In the genomic region with DNA sequence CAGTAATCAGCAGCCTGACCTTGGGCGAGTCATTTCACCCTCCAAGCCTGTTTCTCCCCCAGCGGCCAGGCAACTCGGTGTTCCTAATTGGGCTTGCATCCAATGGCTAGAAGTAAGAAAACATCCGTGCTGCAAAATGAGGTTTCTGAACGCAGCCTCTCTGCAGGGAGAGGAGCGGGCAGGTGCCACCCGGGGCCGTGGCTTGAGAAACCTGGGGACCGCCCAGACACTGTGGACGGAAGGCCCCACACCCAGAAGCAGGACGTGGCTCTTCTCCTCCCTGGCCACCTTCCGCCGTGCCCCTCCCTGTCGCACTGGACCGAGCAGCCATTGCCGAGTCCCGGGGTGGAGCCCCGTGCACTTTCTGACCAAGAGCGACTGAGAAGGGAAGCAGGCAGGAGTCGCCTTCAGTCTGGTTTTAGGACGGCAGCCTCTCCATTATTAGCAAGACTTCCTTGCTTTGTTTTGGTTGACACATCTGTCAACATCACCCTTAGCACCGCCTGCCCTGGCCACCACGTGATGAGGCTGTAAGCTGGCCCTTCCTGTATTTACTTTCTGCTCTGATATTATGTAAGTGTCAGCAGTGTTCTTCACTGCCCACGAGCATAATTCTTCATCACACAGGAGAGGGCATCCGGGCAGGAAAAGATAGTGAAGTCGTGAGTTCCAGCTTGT, we compare ENCODE assay signal across 1 cellular context.
TF ChIP-seq lines count a peak whose summit lies in the region.

No MANE protein-coding gene starts in this region.

TF ChIP-seq in HepG2, 621 proteins besides CTCF, POLR2A, EP300 and RAD21 (continued from another document and continues in another):
- TF ChIP-seq ZNF574 (CRISPR knock-in tag; IDR thresholded peaks at IDR 0.05): peak; percentile 46
- no peak for TF ChIP-seq ZNF460 (CRISPR knock-in tag; IDR thresholded peaks at IDR 0.05; ENCODE audit: borderline replicate concordance)
- TF ChIP-seq, protein P1, sequence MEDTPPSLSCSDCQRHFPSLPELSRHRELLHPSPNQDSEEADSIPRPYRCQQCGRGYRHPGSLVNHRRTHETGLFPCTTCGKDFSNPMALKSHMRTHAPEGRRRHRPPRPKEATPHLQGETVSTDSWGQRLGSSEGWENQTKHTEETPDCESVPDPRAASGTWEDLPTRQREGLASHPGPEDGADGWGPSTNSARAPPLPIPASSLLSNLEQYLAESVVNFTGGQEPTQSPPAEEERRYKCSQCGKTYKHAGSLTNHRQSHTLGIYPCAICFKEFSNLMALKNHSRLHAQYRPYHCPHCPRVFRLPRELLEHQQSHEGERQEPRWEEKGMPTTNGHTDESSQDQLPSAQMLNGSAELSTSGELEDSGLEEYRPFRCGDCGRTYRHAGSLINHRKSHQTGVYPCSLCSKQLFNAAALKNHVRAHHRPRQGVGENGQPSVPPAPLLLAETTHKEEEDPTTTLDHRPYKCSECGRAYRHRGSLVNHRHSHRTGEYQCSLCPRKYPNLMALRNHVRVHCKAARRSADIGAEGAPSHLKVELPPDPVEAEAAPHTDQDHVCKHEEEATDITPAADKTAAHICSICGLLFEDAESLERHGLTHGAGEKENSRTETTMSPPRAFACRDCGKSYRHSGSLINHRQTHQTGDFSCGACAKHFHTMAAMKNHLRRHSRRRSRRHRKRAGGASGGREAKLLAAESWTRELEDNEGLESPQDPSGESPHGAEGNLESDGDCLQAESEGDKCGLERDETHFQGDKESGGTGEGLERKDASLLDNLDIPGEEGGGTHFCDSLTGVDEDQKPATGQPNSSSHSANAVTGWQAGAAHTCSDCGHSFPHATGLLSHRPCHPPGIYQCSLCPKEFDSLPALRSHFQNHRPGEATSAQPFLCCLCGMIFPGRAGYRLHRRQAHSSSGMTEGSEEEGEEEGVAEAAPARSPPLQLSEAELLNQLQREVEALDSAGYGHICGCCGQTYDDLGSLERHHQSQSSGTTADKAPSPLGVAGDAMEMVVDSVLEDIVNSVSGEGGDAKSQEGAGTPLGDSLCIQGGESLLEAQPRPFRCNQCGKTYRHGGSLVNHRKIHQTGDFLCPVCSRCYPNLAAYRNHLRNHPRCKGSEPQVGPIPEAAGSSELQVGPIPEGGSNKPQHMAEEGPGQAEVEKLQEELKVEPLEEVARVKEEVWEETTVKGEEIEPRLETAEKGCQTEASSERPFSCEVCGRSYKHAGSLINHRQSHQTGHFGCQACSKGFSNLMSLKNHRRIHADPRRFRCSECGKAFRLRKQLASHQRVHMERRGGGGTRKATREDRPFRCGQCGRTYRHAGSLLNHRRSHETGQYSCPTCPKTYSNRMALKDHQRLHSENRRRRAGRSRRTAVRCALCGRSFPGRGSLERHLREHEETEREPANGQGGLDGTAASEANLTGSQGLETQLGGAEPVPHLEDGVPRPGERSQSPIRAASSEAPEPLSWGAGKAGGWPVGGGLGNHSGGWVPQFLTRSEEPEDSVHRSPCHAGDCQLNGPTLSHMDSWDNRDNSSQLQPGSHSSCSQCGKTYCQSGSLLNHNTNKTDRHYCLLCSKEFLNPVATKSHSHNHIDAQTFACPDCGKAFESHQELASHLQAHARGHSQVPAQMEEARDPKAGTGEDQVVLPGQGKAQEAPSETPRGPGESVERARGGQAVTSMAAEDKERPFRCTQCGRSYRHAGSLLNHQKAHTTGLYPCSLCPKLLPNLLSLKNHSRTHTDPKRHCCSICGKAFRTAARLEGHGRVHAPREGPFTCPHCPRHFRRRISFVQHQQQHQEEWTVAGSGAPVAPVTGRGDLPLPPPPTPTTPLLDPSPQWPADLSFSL (CRISPR knock-in tag; IDR thresholded peaks at IDR 0.05): no peak
- no peak; the same call in 1 of the 2 replicates for TF ChIP-seq ARHGAP35 (CRISPR knock-in tag; IDR thresholded peaks at IDR 0.05; ENCODE audit: borderline replicate concordance)
- no peak; the same call in 1 of the 2 replicates for TF ChIP-seq ATF6 (CRISPR knock-in tag; conservative IDR thresholded peaks at IDR 0.05)
- 0 out of 2 replicates have a peak, but pooled peaks have one; percentile 3 for TF ChIP-seq KLF13 (CRISPR knock-in tag; IDR thresholded peaks at IDR 0.05)
- TF ChIP-seq ZNF569 (CRISPR knock-in tag; IDR thresholded peaks at IDR 0.05; ENCODE audit: borderline replicate concordance): 0 out of 2 replicates have a peak, but pooled peaks have one; percentile 43
- no peak for TF ChIP-seq ZNF446 (CRISPR knock-in tag; IDR thresholded peaks at IDR 0.05)
- TF ChIP-seq ZNF709 (CRISPR knock-in tag; IDR thresholded peaks at IDR 0.05): peak; percentile 88; the same call in 1 of the 2 replicates
- TF ChIP-seq, protein P2, sequence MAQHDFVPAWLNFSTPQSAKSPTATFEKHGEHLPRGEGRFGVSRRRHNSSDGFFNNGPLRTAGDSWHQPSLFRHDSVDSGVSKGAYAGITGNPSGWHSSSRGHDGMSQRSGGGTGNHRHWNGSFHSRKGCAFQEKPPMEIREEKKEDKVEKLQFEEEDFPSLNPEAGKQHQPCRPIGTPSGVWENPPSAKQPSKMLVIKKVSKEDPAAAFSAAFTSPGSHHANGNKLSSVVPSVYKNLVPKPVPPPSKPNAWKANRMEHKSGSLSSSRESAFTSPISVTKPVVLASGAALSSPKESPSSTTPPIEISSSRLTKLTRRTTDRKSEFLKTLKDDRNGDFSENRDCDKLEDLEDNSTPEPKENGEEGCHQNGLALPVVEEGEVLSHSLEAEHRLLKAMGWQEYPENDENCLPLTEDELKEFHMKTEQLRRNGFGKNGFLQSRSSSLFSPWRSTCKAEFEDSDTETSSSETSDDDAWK (CRISPR knock-in tag; IDR thresholded peaks at IDR 0.05): no peak
- no peak for TF ChIP-seq CBX2 (IDR thresholded peaks at IDR 0.05; ENCODE audit: low read depth, low read length)
- no peak for TF ChIP-seq CBX2 (CRISPR knock-in tag; IDR thresholded peaks at IDR 0.05; ENCODE audit: low read depth)
- TF ChIP-seq ZNF800 (CRISPR knock-in tag; IDR thresholded peaks at IDR 0.05): no peak
- TF ChIP-seq BATF2 (CRISPR knock-in tag; IDR thresholded peaks at IDR 0.05): peak; percentile 3; the same call in 1 of the 2 replicates
- no peak; the same call in 1 of the 2 replicates for TF ChIP-seq ZFX (CRISPR knock-in tag; IDR thresholded peaks at IDR 0.05; ENCODE audit: low read depth)
- no peak for TF ChIP-seq EHMT2 (IDR thresholded peaks at IDR 0.05; ENCODE audit: borderline replicate concordance, low read depth, low read length)
- TF ChIP-seq MIER3 (CRISPR knock-in tag; IDR thresholded peaks at IDR 0.05; ENCODE audit: borderline replicate concordance): no peak
- no peak; the same call in 1 of the 2 replicates for TF ChIP-seq ZNF546 (CRISPR knock-in tag; conservative IDR thresholded peaks at IDR 0.05)
- TF ChIP-seq, protein P3, sequence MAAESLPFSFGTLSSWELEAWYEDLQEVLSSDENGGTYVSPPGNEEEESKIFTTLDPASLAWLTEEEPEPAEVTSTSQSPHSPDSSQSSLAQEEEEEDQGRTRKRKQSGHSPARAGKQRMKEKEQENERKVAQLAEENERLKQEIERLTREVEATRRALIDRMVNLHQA (CRISPR knock-in tag; IDR thresholded peaks at IDR 0.05): no peak
- TF ChIP-seq ZNF746 (CRISPR knock-in tag; IDR thresholded peaks at IDR 0.05): peak; percentile 29; the same call in 1 of the 2 replicates
- TF ChIP-seq CAMTA2 (CRISPR knock-in tag; IDR thresholded peaks at IDR 0.05; ENCODE audit: borderline replicate concordance): no peak
- TF ChIP-seq SMAD3 (CRISPR knock-in tag; IDR thresholded peaks at IDR 0.05): peak; percentile 87; the same call in 1 of the 2 replicates
- peak; percentile 55; the same call in 1 of the 2 replicates for TF ChIP-seq AHDC1 (CRISPR knock-in tag; IDR thresholded peaks at IDR 0.05; ENCODE audit: borderline replicate concordance)
- TF ChIP-seq ZFP62 (CRISPR knock-in tag; IDR thresholded peaks at IDR 0.05): no peak
